8 cellular contexts compared by ENCODE assay signal in genomic region chr10:11986593-11987216, GRCh38. TPM values are rescaled to one million over a fixed set of nuclear protein-coding genes. Genes with fewer than 3 reads are reported as not detected.
DNase-seq lines count a peak whose midpoint lies in the region; ATAC-seq and TF ChIP-seq lines count a peak whose summit lies in the region.

No MANE protein-coding gene starts in this region.

- DNase-seq in AG10803 (ENCODE audit: low read depth) (peak; percentile 79), NCI-H446 treated with DMSO at 0.1 percent for 48 hours (lab: John Stamatoyannopoulos, UW) (peak; percentile 32), choroid plexus epithelial cell (ENCODE audit: low read depth) (peak; percentile 93), left kidney (ENCODE audit: low read depth, low spot score) (peak; percentile 90)
- peak; percentile 88 for DNase-seq in activated CD4-positive, alpha-beta T cell treated with anti-CD3 and anti-CD28 coated beads for 36 hours
- DNase-seq in stimulated activated CD4-positive, alpha-beta T cell treated with anti-CD3 and anti-CD28 coated beads, Interleukin-4, amount 100 ng/mL, for 1 hour: peak; percentile 72

- no peak overlapping the region for H3K4me3 Mint-ChIP-seq in activated CD4-positive, alpha-beta T cell treated with anti-CD3 and anti-CD28 coated beads for 36 hours

- peaks cover 22% of the 10 kb centered on the region for H3K36me3 Mint-ChIP-seq in activated CD4-positive, alpha-beta T cell treated with anti-CD3 and anti-CD28 coated beads for 36 hours (ENCODE audit: low read depth)

- no peaks in the 10 kb centered on the region for H3K9me3 Mint-ChIP-seq in activated CD4-positive, alpha-beta T cell treated with anti-CD3 and anti-CD28 coated beads for 36 hours (ENCODE audit: low read depth)

- ATAC-seq in GM21447 (IDR thresholded peaks at IDR 0.05; ENCODE audit: unreplicated experiment): peak; percentile 60
- ATAC-seq in activated CD4-positive, alpha-beta T cell treated with anti-CD3 and anti-CD28 coated beads for 36 hours: peak; percentile 66
- ATAC-seq in HG02763 (IDR thresholded peaks at IDR 0.05; ENCODE audit: unreplicated experiment): no peak

- H3K4me3 ChIP-seq in AG10803 (ENCODE audit: low read length) (no peak overlapping the region), choroid plexus epithelial cell (ENCODE audit: low read depth, low read length) (no peak overlapping the region)

- intact Hi-C loops in activated CD4-positive, alpha-beta T cell treated with anti-CD3 and anti-CD28 coated beads for 36 hours (cut with DNase I, micrococcal nuclease): loop anchor here (1.0 to 10.0 kb wide), 4 partner anchors 203 to 472 kb away; no protein-coding TSS in a partner anchor

- POLR2A ChIA-PET in activated CD4-positive, alpha-beta T cell treated with anti-CD3 and anti-CD28 coated beads for 36 hours (lab: Charles Lee): interaction anchor here (0.6 kb wide), 1 partner anchor 192 kb away, joined by 3 read pairs; no protein-coding TSS in a partner anchor

- CTCF ChIA-PET in activated CD4-positive, alpha-beta T cell treated with anti-CD3 and anti-CD28 coated beads for 36 hours (lab: Charles Lee): interaction anchor here (0.6 to 3.2 kb wide), 29 partner anchors 9 to 498 kb away, joined by 3 to 26 read pairs (median 4); partner anchors contain the start of genes CDC123 and NUDT5

- TF ChIP-seq CTCF in AG10803 (conservative IDR thresholded peaks at IDR 0.05; ENCODE audit: low read length) (peak; percentile 92), choroid plexus epithelial cell (conservative IDR thresholded peaks at IDR 0.05; ENCODE audit: low read depth, low read length) (peak; percentile 92)

- peaks cover 7% of the 10 kb centered on the region for H3K4me1 Mint-ChIP-seq in activated CD4-positive, alpha-beta T cell treated with anti-CD3 and anti-CD28 coated beads for 36 hours

- H3K27ac Mint-ChIP-seq in activated CD4-positive, alpha-beta T cell treated with anti-CD3 and anti-CD28 coated beads for 36 hours: peak overlapping the region; percentile 69

- no peaks in the 10 kb centered on the region for H3K27me3 Mint-ChIP-seq in activated CD4-positive, alpha-beta T cell treated with anti-CD3 and anti-CD28 coated beads for 36 hours

RNA-seq across cellular contexts. Expression of gene UPF2, which starts 55.9 kb away (rescaled TPM):
- 10 to 100 TPM; 34.2 to 46.8 TPM for total RNA-seq in activated CD4-positive, alpha-beta T cell treated with anti-CD3 and anti-CD28 coated beads for 36 hours

Comparison
In these comparisons a context has a peak if more than half of its experiments do, and no peak if none do; other contexts are left out.
1. DNase-seq: peak in every context shown above with its lines; median percentile 93 in choroid plexus epithelial cell; 90 in left kidney; 88 in activated CD4-positive, alpha-beta T cell treated with anti-CD3 and anti-CD28 coated beads for 36 hours; 79 in AG10803; 72 in stimulated activated CD4-positive, alpha-beta T cell treated with anti-CD3 and anti-CD28 coated beads, Interleukin-4, amount 100 ng/mL, for 1 hour; 32 in NCI-H446 treated with DMSO at 0.1 percent for 48 hours.